Comparison of ENCODE assay signal across 8 cellular contexts in genomic region chr18:44680271-44681038, GRCh38. TPM values are rescaled to one million over a fixed set of nuclear protein-coding genes. Genes with fewer than 3 reads are reported as not detected.
DNase-seq lines count a peak whose midpoint lies in the region; ATAC-seq and TF ChIP-seq lines count a peak whose summit lies in the region.

Gene SETBP1 (plus strand): TSS chr18:44680888. CDS start chr18:44701347, 20,459 bp downstream.

- 0 to 2% (median 0%) methylated on average over 12 to 65 of the region's 65 CpGs for WGBS in spleen, 5 donors

- no peaks in the 10 kb centered on the region for H3K9me3 Mint-ChIP-seq in chondrocyte (ENCODE audit: low read depth)

- ATAC-seq in GM21825 (IDR thresholded peaks at IDR 0.05; ENCODE audit: unreplicated experiment) = no peak

- TF ChIP-seq CTCF in chondrocyte (IDR thresholded peaks at IDR 0.05) = peak; percentile 55
- TF ChIP-seq CTCF in kidney epithelial cell (IDR thresholded peaks at IDR 0.05; ENCODE audit: insufficient read depth, low read length, poor library complexity, severe bottlenecking) = peak; percentile 5
- peak in 1 of 11 experiments; percentile 2 for TF ChIP-seq CTCF in spleen (IDR thresholded peaks at IDR 0.05 in 8 of 11, conservative IDR thresholded peaks at IDR 0.05 in 3 of 11)

- no peaks in the 10 kb centered on the region for H3K9me3 ChIP-seq in spleen

- H3K27ac ChIP-seq in spleen = peak within 1 kb of the TSS; percentile 60 to 98 (median 96)

- H3K4me3 Mint-ChIP-seq in chondrocyte (ENCODE audit: unreplicated experiment) = no peak within 1 kb of the TSS

- H3K4me1 ChIP-seq in spleen = peaks cover 6 to 62% (median 43%) of the 10 kb centered on the region in 6 donors

- H3K27me3 ChIP-seq in kidney epithelial cell (ENCODE audit: control insufficient read depth, insufficient read depth, low read length) (no peaks in the 10 kb centered on the region), spleen (replicated peaks in 1 of 7) (peaks cover 0 to 33% (median 3%) of the 10 kb centered on the region in 7 donors)

- no peaks in the 10 kb centered on the region for H3K27me3 Mint-ChIP-seq in chondrocyte (ENCODE audit: low read depth)

- H3K36me3 Mint-ChIP-seq in chondrocyte (ENCODE audit: low read depth) = no peaks in the 10 kb centered on the region

- intact Hi-C loops in T-helper 1 cell treated with Interleukin-12 subunit alpha and Interleukin-12 subunit beta and Interleukin-4 antibody, amounts not matched to agents 30 ng/mL and 1 ng/mL, for 36 hours (cut with micrococcal nuclease) = loop anchor here (1.0 to 5.0 kb wide), 4 partner anchors 102 to 704 kb away; no protein-coding TSS in a partner anchor
- intact Hi-C loops in spleen (cut with DNase I; ENCODE audit: low total_unique reads) = loop anchor here (10.0 kb wide), 1 partner anchor 184 kb away; no protein-coding TSS in a partner anchor

- peak; percentile 78 for DNase-seq in NK-92 treated with Interleukin-12 subunit alpha and Interleukin-12 subunit beta, amount 100 ng/mL, for 24 hours (lab: John Stamatoyannopoulos, UW)
- DNase-seq in NK-92 (lab: John Stamatoyannopoulos, UW; ENCODE audit: unreplicated experiment) (no peak), LHCN-M2 (ENCODE audit: low read depth) (peak; percentile 54), chondrocyte (ENCODE audit: low spot score) (no peak), kidney epithelial cell (ENCODE audit: low read depth) (no peak), spleen (peak; percentile 91)

- H3K4me3 ChIP-seq in kidney epithelial cell (ENCODE audit: low read depth, low read length) (peak within 1 kb of the TSS; percentile 72), spleen (peak within 1 kb of the TSS; percentile 62 to 94 (median 72))

- H3K4me1 Mint-ChIP-seq in chondrocyte (ENCODE audit: low read depth) = peaks cover 10% of the 10 kb centered on the region

- H3K36me3 ChIP-seq in kidney epithelial cell (ENCODE audit: control insufficient read depth, insufficient read depth, low read length) = no peaks in the 10 kb centered on the region
- H3K36me3 ChIP-seq in spleen = no peaks in the 10 kb centered on the region

- no peak for TF ChIP-seq POLR2A in spleen (IDR thresholded peaks at IDR 0.05)

- H3K27ac Mint-ChIP-seq in chondrocyte (ENCODE audit: unreplicated experiment) = peak within 1 kb of the TSS; percentile 74

RNA-seq across cellular contexts. Expression of gene SETBP1, which starts in this region (rescaled TPM):
- total RNA-seq in LHCN-M2 (2014; rRNA removed) = 0.77 and 1.6 TPM in 2 replicates
- 0.32 TPM for polyA plus RNA-seq in LHCN-M2 (2012)
- total RNA-seq in T-helper 1 cell treated with Interleukin-12 subunit alpha and Interleukin-12 subunit beta and Interleukin-4 antibody, amounts not matched to agents 30 ng/mL and 1 ng/mL, for 36 hours = 28.5 and 29.4 TPM in 2 replicates
- total RNA-seq in chondrocyte = 28.8 to 44.5 TPM (median 29.3 TPM) in 3 replicates
- 2.9 and 3.4 TPM in 2 replicates for total RNA-seq in kidney epithelial cell
- 10 to 100 TPM; 24.2 to 50.7 (median 39.8) TPM for total RNA-seq in spleen
- 1 to 10 TPM; 2.0 to 3.7 (median 3.4) TPM for polyA plus RNA-seq in spleen

Comparison
In these comparisons a context has a peak if more than half of its experiments do, and no peak if none do; other contexts are left out.
1. DNase-seq: peak in NK-92 treated with Interleukin-12 subunit alpha and Interleukin-12 subunit beta, amount 100 ng/mL, for 24 hours (single experiment), LHCN-M2 (single experiment) and spleen (single experiment); none in NK-92 (single experiment), chondrocyte (single experiment) and kidney epithelial cell (single experiment).